In genomic region chr6:14477559-14477958, GRCh38 we compare ENCODE assay signal across 14 cellular contexts.
DNase-seq lines count a peak whose midpoint lies in the region; ATAC-seq and TF ChIP-seq lines count a peak whose summit lies in the region.
"Had no signal": no experiment of that assay in that cellular context is flagged by ENCODE, and none has a peak within 500 bp of the region (broad histone marks: within the 10 kb centered on the region; RNA-seq: fewer than 3 reads in every experiment).

No MANE protein-coding gene starts in this region.

- no peak overlapping the region for H3K27ac Mint-ChIP-seq in CD8-positive, alpha-beta memory T cell
- no peak overlapping the region for H3K27ac Mint-ChIP-seq in glutamatergic neuron (ENCODE audit: unreplicated experiment)
- H3K27ac Mint-ChIP-seq: activated CD8-positive, alpha-beta memory T cell treated with anti-CD3 and anti-CD28 coated beads, Interleukin-2, amount 10 ng/mL, durations not matched to agents 7 days and 5 days; activated naive CD8-positive, alpha-beta T cell treated with anti-CD3 and anti-CD28 coated beads for 36 hours; nephron progenitor cell had no signal

- no peak for DNase-seq in CD8-positive, alpha-beta memory T cell
- DNase-seq in body of pancreas (no peak), lower lobe of right lung (no peak), glutamatergic neuron (no peak), SIG-M5 (lab: John Stamatoyannopoulos, UW) (no peak), WERI-Rb-1 (no peak)
- DNase-seq: activated CD8-positive, alpha-beta memory T cell treated with anti-CD3 and anti-CD28 coated beads, Interleukin-2, amount 10 ng/mL, durations not matched to agents 7 days and 5 days; activated naive CD8-positive, alpha-beta T cell treated with anti-CD3 and anti-CD28 coated beads for 36 hours; NCI-H1930 had no signal

- H3K4me1 ChIP-seq in CD8-positive, alpha-beta memory T cell (ENCODE audit: insufficient read depth, low read length) = no peaks in the 10 kb centered on the region
- H3K4me1 ChIP-seq in body of pancreas (peaks cover 8% of the 10 kb centered on the region), lower lobe of right lung (peaks cover 34% of the 10 kb centered on the region), skeletal muscle satellite cell (ENCODE audit: control insufficient read depth, insufficient read depth, low read length) (peaks cover 24% of the 10 kb centered on the region)
- H3K4me1 ChIP-seq: breast epithelium had no signal

- no peaks in the 10 kb centered on the region for H3K9me3 ChIP-seq in CD8-positive, alpha-beta memory T cell (ENCODE audit: low read length)
- no peaks in the 10 kb centered on the region for H3K9me3 ChIP-seq in body of pancreas
- H3K9me3 ChIP-seq in lower lobe of right lung = no peaks in the 10 kb centered on the region
- H3K9me3 ChIP-seq in skeletal muscle satellite cell (replicated peaks; ENCODE audit: low read length) = no peaks in the 10 kb centered on the region
- H3K9me3 ChIP-seq in WERI-Rb-1 (ENCODE audit: severe bottlenecking) = peaks cover 10% of the 10 kb centered on the region
- H3K9me3 ChIP-seq: breast epithelium had no signal

- no peak overlapping the region for H3K4me3 ChIP-seq in CD8-positive, alpha-beta memory T cell (ENCODE audit: low read length)
- H3K4me3 ChIP-seq in body of pancreas (no peak overlapping the region), lower lobe of right lung (no peak overlapping the region), skeletal muscle satellite cell (ENCODE audit: low read length) (no peak overlapping the region), WERI-Rb-1 (ENCODE audit: low read depth, low read length) (no peak overlapping the region)

- H3K4me1 Mint-ChIP-seq in CD8-positive, alpha-beta memory T cell = no peaks in the 10 kb centered on the region
- H3K4me1 Mint-ChIP-seq in glutamatergic neuron (ENCODE audit: low read depth, unreplicated experiment) = no peaks in the 10 kb centered on the region
- H3K4me1 Mint-ChIP-seq: activated CD8-positive, alpha-beta memory T cell treated with anti-CD3 and anti-CD28 coated beads, Interleukin-2, amount 10 ng/mL, durations not matched to agents 7 days and 5 days; activated naive CD8-positive, alpha-beta T cell treated with anti-CD3 and anti-CD28 coated beads for 36 hours; nephron progenitor cell had no signal

- peak overlapping the region; percentile 36 for H3K4me2 ChIP-seq in skeletal muscle satellite cell (ENCODE audit: low read length)

- CTCF ChIA-PET in CD8-positive, alpha-beta memory T cell (lab: Charles Lee) = no interaction called here

- intact Hi-C loops in body of pancreas (cut with DNase I) (no loop called here), lower lobe of right lung (cut with DNase I) (no loop called here)

- ATAC-seq in body of pancreas (no peak), lower lobe of right lung (no peak), HG03095 (IDR thresholded peaks at IDR 0.05; ENCODE audit: unreplicated experiment) (no peak)
- ATAC-seq: activated CD8-positive, alpha-beta memory T cell treated with anti-CD3 and anti-CD28 coated beads, Interleukin-2, amount 10 ng/mL, durations not matched to agents 7 days and 5 days; Panc1 had no signal

- H3K36me3 ChIP-seq in CD8-positive, alpha-beta memory T cell (ENCODE audit: insufficient read depth, low read length) = no peaks in the 10 kb centered on the region
- no peaks in the 10 kb centered on the region for H3K36me3 ChIP-seq in body of pancreas (replicated peaks in 1 of 2; ENCODE audit: insufficient read depth in 1 of 2, low read depth in 2 of 2)
- H3K36me3 ChIP-seq in lower lobe of right lung = no peaks in the 10 kb centered on the region
- no peaks in the 10 kb centered on the region for H3K36me3 ChIP-seq in skeletal muscle satellite cell (ENCODE audit: insufficient read depth, low read length)
- no peaks in the 10 kb centered on the region for H3K36me3 ChIP-seq in WERI-Rb-1
- H3K36me3 ChIP-seq: breast epithelium had no signal

- H3K27me3 ChIP-seq in CD8-positive, alpha-beta memory T cell (ENCODE audit: insufficient read depth, low read length, poor library complexity, severe bottlenecking) = no peaks in the 10 kb centered on the region
- no peaks in the 10 kb centered on the region for H3K27me3 ChIP-seq in body of pancreas
- H3K27me3 ChIP-seq in lower lobe of right lung (ENCODE audit: low read depth) = no peaks in the 10 kb centered on the region
- no peaks in the 10 kb centered on the region for H3K27me3 ChIP-seq in skeletal muscle satellite cell (ENCODE audit: control insufficient read depth, insufficient read depth, low read length)
- no peaks in the 10 kb centered on the region for H3K27me3 ChIP-seq in WERI-Rb-1 (ENCODE audit: insufficient read depth, low read depth, severe bottlenecking)
- H3K27me3 ChIP-seq: breast epithelium had no signal

- peaks cover 5 to 6% of the 10 kb centered on the region in 2 donors for H3K27me3 Mint-ChIP-seq in CD8-positive, alpha-beta memory T cell
- H3K27me3 Mint-ChIP-seq in glutamatergic neuron (ENCODE audit: unreplicated experiment) = peaks cover 2% of the 10 kb centered on the region
- H3K27me3 Mint-ChIP-seq: activated CD8-positive, alpha-beta memory T cell treated with anti-CD3 and anti-CD28 coated beads, Interleukin-2, amount 10 ng/mL, durations not matched to agents 7 days and 5 days; activated naive CD8-positive, alpha-beta T cell treated with anti-CD3 and anti-CD28 coated beads for 36 hours had no signal

- peak overlapping the region; percentile 4 for H3K9ac ChIP-seq in skeletal muscle satellite cell (ENCODE audit: low read depth, low read length)

- TF ChIP-seq CTCF in body of pancreas (IDR thresholded peaks at IDR 0.05) (no peak), lower lobe of right lung (IDR thresholded peaks at IDR 0.05) (no peak), glutamatergic neuron (IDR thresholded peaks at IDR 0.05; ENCODE audit: partially characterized antibody, unreplicated experiment) (no peak), WERI-Rb-1 (IDR thresholded peaks at IDR 0.05; ENCODE audit: low read depth, low read length) (no peak)

- peak overlapping the region; percentile 53 for H3K27ac ChIP-seq in CD8-positive, alpha-beta memory T cell (ENCODE audit: low read depth, low read length)
- H3K27ac ChIP-seq in body of pancreas (peak overlapping the region; percentile 19 to 77 (median 58)), lower lobe of right lung (peak overlapping the region; percentile 29), WERI-Rb-1 (no peak overlapping the region)

- 49 to 59% methylated on average over 7 of the region's 7 CpGs for WGBS in body of pancreas, 2 donors

- POLR2A ChIA-PET in CD8-positive, alpha-beta memory T cell (lab: Charles Lee) = no interaction called here

- no peak overlapping the region for H3K4me3 Mint-ChIP-seq in CD8-positive, alpha-beta memory T cell
- no peak overlapping the region for H3K4me3 Mint-ChIP-seq in glutamatergic neuron (ENCODE audit: unreplicated experiment)
- H3K4me3 Mint-ChIP-seq: activated CD8-positive, alpha-beta memory T cell treated with anti-CD3 and anti-CD28 coated beads, Interleukin-2, amount 10 ng/mL, durations not matched to agents 7 days and 5 days; activated naive CD8-positive, alpha-beta T cell treated with anti-CD3 and anti-CD28 coated beads for 36 hours; nephron progenitor cell had no signal

- no peak for TF ChIP-seq POLR2A in body of pancreas (IDR thresholded peaks at IDR 0.05)

- peaks cover 0 to 6% (median 5%) of the 10 kb centered on the region in 5 donors for H3K9me3 Mint-ChIP-seq in CD8-positive, alpha-beta memory T cell
- peaks cover 7% of the 10 kb centered on the region for H3K9me3 Mint-ChIP-seq in glutamatergic neuron (ENCODE audit: unreplicated experiment)

- H3K36me3 Mint-ChIP-seq in CD8-positive, alpha-beta memory T cell = peaks cover 0 to 4% (median 0%) of the 10 kb centered on the region in 3 donors
- H3K36me3 Mint-ChIP-seq in glutamatergic neuron (ENCODE audit: unreplicated experiment) = peaks cover 13% of the 10 kb centered on the region
